Comparison of ENCODE assay signal across 8 cellular contexts in the genomic region with DNA sequence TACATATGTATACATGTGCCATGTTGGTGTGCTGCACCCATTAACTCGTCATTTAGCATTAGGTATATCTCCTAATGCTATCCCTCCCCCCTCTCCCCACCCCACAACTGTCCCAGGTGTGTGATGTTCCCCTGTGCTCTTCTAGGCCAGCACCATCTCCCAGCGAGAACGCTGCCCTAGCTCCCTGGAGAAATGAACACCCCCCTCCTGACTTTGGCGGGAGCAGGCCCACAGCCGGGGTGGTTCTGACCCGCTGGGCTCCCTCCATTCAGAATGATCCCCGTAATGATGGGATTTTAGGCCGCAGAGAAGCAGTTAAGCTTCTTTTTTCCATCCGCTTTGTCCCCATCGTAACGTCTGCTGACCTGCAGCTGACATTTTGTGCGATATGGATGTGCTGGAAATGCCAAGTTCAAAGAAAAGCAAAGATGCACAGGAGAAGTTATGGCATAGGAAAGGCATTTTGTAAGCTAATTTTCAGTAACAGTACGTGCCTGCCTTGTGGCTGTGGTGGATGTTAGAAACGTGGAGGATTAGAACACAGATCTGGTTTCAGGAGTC. TPM values are rescaled to one million over a fixed set of nuclear protein-coding genes. Genes with fewer than 3 reads are reported as not detected.
DNase-seq lines count a peak whose midpoint lies in the region; ATAC-seq, FAIRE-seq and TF ChIP-seq lines count a peak whose summit lies in the region.

No MANE protein-coding gene starts in this region.

- no peak for FAIRE-seq in HTR-8/SVneo (lab: Jason Lieb, UNC)

- CTCF ChIA-PET in CD8-positive, alpha-beta memory T cell (lab: Charles Lee) = interaction anchor here (0.9 to 9.7 kb wide), 36 partner anchors 9 to 385 kb away, joined by 3 to 349 read pairs (median 4); a partner anchor contains a TSS
- CTCF ChIA-PET in HCT116 (lab: Charles Lee) (interaction anchor here (0.8 to 8.1 kb wide), 12 partner anchors 8 to 385 kb away, joined by 3 to 230 read pairs (median 4); a partner anchor contains a TSS), mammary epithelial cell (lab: Charles Lee; ENCODE audit: low non-redundant PET) (interaction anchor here (0.6 to 1.7 kb wide), 4 partner anchors 23 to 119 kb away, joined by 3 to 22 read pairs (median 6); a partner anchor contains a TSS)

- TF ChIP-seq POLR2A in HCT116 (IDR thresholded peaks at IDR 0.05; ENCODE audit: borderline replicate concordance, extremely low read depth, insufficient read depth, insufficient read length) = no peak

- peaks cover 17 to 30% (median 29%) of the 10 kb centered on the region in 3 donors for H3K4me1 Mint-ChIP-seq in CD8-positive, alpha-beta memory T cell

- no peak for ATAC-seq in HCT116
- no peak for ATAC-seq in foreskin keratinocyte
- no peak for ATAC-seq in GM21367 (IDR thresholded peaks at IDR 0.05; ENCODE audit: unreplicated experiment)

- no peaks in the 10 kb centered on the region for H3K27me3 ChIP-seq in CD8-positive, alpha-beta memory T cell (ENCODE audit: insufficient read depth, low read length, poor library complexity, severe bottlenecking)
- H3K27me3 ChIP-seq in HCT116 (ENCODE audit: insufficient read depth, low read length) (no peaks in the 10 kb centered on the region), mammary epithelial cell (ENCODE audit: insufficient read depth, low read length) (no peaks in the 10 kb centered on the region), osteoblast (ENCODE audit: insufficient read depth, low read length) (peaks cover 3% of the 10 kb centered on the region), foreskin keratinocyte (no peaks in the 10 kb centered on the region)

- H4K20me1 ChIP-seq in HCT116 (ENCODE audit: insufficient read depth) (no peaks in the 10 kb centered on the region), mammary epithelial cell (ENCODE audit: insufficient read depth, low read length) (no peaks in the 10 kb centered on the region), osteoblast (ENCODE audit: insufficient read depth, low read length) (no peaks in the 10 kb centered on the region)

- H3K36me3 ChIP-seq in CD8-positive, alpha-beta memory T cell (ENCODE audit: insufficient read depth, low read length) = no peaks in the 10 kb centered on the region
- no peaks in the 10 kb centered on the region for H3K36me3 ChIP-seq in HCT116 (ENCODE audit: control insufficient read depth in 1 of 2, insufficient read depth in 2 of 2, low read length in 2 of 2)
- no peaks in the 10 kb centered on the region for H3K36me3 ChIP-seq in mammary epithelial cell (ENCODE audit: insufficient read depth, low read length)
- no peaks in the 10 kb centered on the region for H3K36me3 ChIP-seq in osteoblast (ENCODE audit: insufficient read depth, low read length)

- TSS peak; percentile 55 for BruUV-seq in HCT116 (replicated peaks; lab: Mats Ljungman, UMichigan)
- BruUV-seq in mammary epithelial cell (replicated peaks; lab: Mats Ljungman, UMichigan) = TSS peak; percentile 48

- DNase-seq in CD8-positive, alpha-beta memory T cell = no peak
- DNase-seq in HCT116 (ENCODE audit: low read depth, low spot score) = no peak
- DNase-seq in mammary epithelial cell = no peak
- DNase-seq in osteoblast (ENCODE audit: insufficient read length, low spot score, missing footprints) = peak; percentile 44
- no peak for DNase-seq in HTR-8/SVneo (ENCODE audit: insufficient read length, low spot score)
- no peak for DNase-seq in foreskin keratinocyte
- no peak for DNase-seq in A172 (ENCODE audit: low spot score)

- no peaks in the 10 kb centered on the region for H3K9me3 Mint-ChIP-seq in CD8-positive, alpha-beta memory T cell

- RAD21 ChIA-PET in HCT116 (lab: Charles Lee; ENCODE audit: low non-redundant PET in 1 of 2, low total read pairs in 2 of 2, uncharacterized antibody in 2 of 2, unreplicated experiment in 2 of 2) = interaction anchor here (0.7 to 2.9 kb wide), 6 partner anchors 40 to 385 kb away, joined by 3 to 45 read pairs (median 4); a partner anchor contains a TSS

- H3K9me2 ChIP-seq in HCT116 (ENCODE audit: insufficient read depth) = no peaks in the 10 kb centered on the region

- peak overlapping the region; percentile 54 for H2AFZ ChIP-seq in HCT116 (ENCODE audit: low read depth, low read length, poor library complexity, severe bottlenecking)
- H2AFZ ChIP-seq in mammary epithelial cell (ENCODE audit: low read depth, low read length) = peak overlapping the region; percentile 24
- H2AFZ ChIP-seq in osteoblast (ENCODE audit: low read length) = no peak overlapping the region

- TF ChIP-seq CTCF in HCT116 (IDR thresholded peaks at IDR 0.05 in 2 of 3, conservative IDR thresholded peaks at IDR 0.05 in 1 of 3; ENCODE audit: borderline replicate concordance in 1 of 3, insufficient read depth in 1 of 3, low read depth in 2 of 3, low read length in 2 of 3) (no peak), mammary epithelial cell (conservative IDR thresholded peaks at IDR 0.05 in 1 of 2, IDR thresholded peaks at IDR 0.05 in 1 of 2; ENCODE audit: extremely low read depth in 1 of 2, insufficient read depth in 1 of 2, low read depth in 1 of 2, low read length in 2 of 2) (no peak), osteoblast (IDR thresholded peaks at IDR 0.05; ENCODE audit: extremely low read depth, low read depth, low read length) (no peak), foreskin keratinocyte (conservative IDR thresholded peaks at IDR 0.05) (no peak)

- H3K27ac ChIP-seq in CD8-positive, alpha-beta memory T cell (ENCODE audit: low read depth, low read length) = peak overlapping the region; percentile 26
- H3K27ac ChIP-seq in HCT116 (ENCODE audit: low read depth, low read length) = no peak overlapping the region
- H3K27ac ChIP-seq in mammary epithelial cell (ENCODE audit: insufficient read depth, low read depth, low read length) = peak overlapping the region; percentile 5
- H3K27ac ChIP-seq in osteoblast (ENCODE audit: low read depth, low read length) = no peak overlapping the region
- H3K27ac ChIP-seq in foreskin keratinocyte = no peak overlapping the region

- intact Hi-C loops in HCT116 (cut with micrococcal nuclease) (loop anchor here (1.0 to 10.0 kb wide), 4 partner anchors 40 to 385 kb away; a partner anchor contains a TSS), mammary epithelial cell (cut with micrococcal nuclease) (loop anchor here (1.0 kb wide), 3 partner anchors 40 to 119 kb away; a partner anchor contains a TSS)

- peak overlapping the region in 6 of 7 donors; percentile 38 to 89 (median 54) for H3K4me3 Mint-ChIP-seq in CD8-positive, alpha-beta memory T cell

- peak overlapping the region; percentile 88 for H3K4me2 ChIP-seq in HCT116 (ENCODE audit: low read length)
- H3K4me2 ChIP-seq in mammary epithelial cell (ENCODE audit: insufficient read depth, low read depth, low read length) = peak overlapping the region; percentile 74
- H3K4me2 ChIP-seq in osteoblast (ENCODE audit: insufficient read depth, low read length) = peak overlapping the region; percentile 93

- H3K9ac ChIP-seq in HCT116 (ENCODE audit: low read length) (peak overlapping the region; percentile 57; the same call in 1 of the 2 replicates), mammary epithelial cell (ENCODE audit: insufficient read depth, low read length) (no peak overlapping the region)

- TF ChIP-seq RAD21 in HCT116 (IDR thresholded peaks at IDR 0.05; ENCODE audit: low read depth) = no peak

- 77% methylated on average over 12 of the region's 14 CpGs for WGBS in mammary epithelial cell (ENCODE audit: low coverage, missing lambda C conversion rate)

- H3K27me3 Mint-ChIP-seq in CD8-positive, alpha-beta memory T cell = no peaks in the 10 kb centered on the region

- in situ Hi-C loops in mammary epithelial cell (cut with MboI; ENCODE audit: low sequenced_read_pairs in 2 of 2) = loop anchor here (5.0 to 10.0 kb wide), 4 partner anchors 40 to 122 kb away; a partner anchor contains a TSS

- peaks cover 0 to 10% (median 1%) of the 10 kb centered on the region in 3 donors for H3K36me3 Mint-ChIP-seq in CD8-positive, alpha-beta memory T cell

- POLR2A ChIA-PET in CD8-positive, alpha-beta memory T cell (lab: Charles Lee) = interaction anchor here (1.2 to 3.8 kb wide), 3 partner anchors 39 to 183 kb away, joined by 3 to 67 read pairs (median 3); a partner anchor contains a TSS
- POLR2A ChIA-PET in HCT116 (lab: Charles Lee) = interaction anchor here (1.3 to 1.4 kb wide), 2 partner anchors 39 to 40 kb away, joined by 4 read pairs; no protein-coding TSS in a partner anchor

- H3K79me2 ChIP-seq in HCT116 (ENCODE audit: insufficient read depth, low read length) (no peaks in the 10 kb centered on the region), mammary epithelial cell (ENCODE audit: insufficient read depth, low read length) (no peaks in the 10 kb centered on the region), osteoblast (ENCODE audit: insufficient read depth, low read length) (no peaks in the 10 kb centered on the region)

- H3K4me3 ChIP-seq in CD8-positive, alpha-beta memory T cell (ENCODE audit: low read length) = peak overlapping the region; percentile 25
- H3K4me3 ChIP-seq in HCT116 (replicated peaks in 1 of 2; ENCODE audit: low read depth in 1 of 2, low read length in 2 of 2) (peak overlapping the region; percentile 4 to 53; a peak in 3 of 4 replicates), mammary epithelial cell (replicated peaks in 1 of 3; ENCODE audit: insufficient read depth in 1 of 3, low read depth in 2 of 3, low read length in 3 of 3) (peak overlapping the region in 1 of 3 experiments; percentile 12), osteoblast (ENCODE audit: insufficient read depth, low read length) (no peak overlapping the region)

- dilution Hi-C loops in mammary epithelial cell (cut with HindIII; ENCODE audit: low sequenced_read_pairs) = no loop called here

- peak overlapping the region in 6 of 8 donors; percentile 68 to 90 (median 79) for H3K27ac Mint-ChIP-seq in CD8-positive, alpha-beta memory T cell

- H3K4me1 ChIP-seq in CD8-positive, alpha-beta memory T cell (ENCODE audit: insufficient read depth, low read length) = peaks cover 37% of the 10 kb centered on the region
- H3K4me1 ChIP-seq in HCT116 (ENCODE audit: control insufficient read depth in 1 of 2, insufficient read depth in 2 of 2, low read length in 2 of 2) (peaks cover 0 to 11% of the 10 kb centered on the region in 2 experiments; a peak in 2 of 4 replicates), mammary epithelial cell (ENCODE audit: insufficient read depth, low read length) (peaks cover 24% of the 10 kb centered on the region), osteoblast (ENCODE audit: insufficient read depth, low read length) (peaks cover 5% of the 10 kb centered on the region), foreskin keratinocyte (peaks cover 11% of the 10 kb centered on the region)

- no peaks in the 10 kb centered on the region for H3K9me3 ChIP-seq in CD8-positive, alpha-beta memory T cell (ENCODE audit: low read length)
- H3K9me3 ChIP-seq in HCT116 (ENCODE audit: control insufficient read depth in 1 of 2, insufficient read depth in 1 of 2, low read depth in 1 of 2, low read length in 2 of 2) (no peaks in the 10 kb centered on the region), mammary epithelial cell (replicated peaks; ENCODE audit: insufficient read depth, low read length) (no peaks in the 10 kb centered on the region), osteoblast (ENCODE audit: low read depth, low read length) (no peaks in the 10 kb centered on the region)

RNA-seq across cellular contexts. Expression of a gene that starts 39.3 kb away (rescaled TPM):
- total RNA-seq in CD8-positive, alpha-beta memory T cell = 10 to 100 TPM; 83.3 to 88.7 TPM
- 6.1 TPM for polyA plus RNA-seq in CD8-positive, alpha-beta memory T cell
- 46.2 TPM for total RNA-seq in HCT116 (2021; ENCODE audit: unreplicated experiment)
- 5.9 and 6.4 TPM in 2 replicates for polyA plus RNA-seq in HCT116 (2012)
- 10 to 100 TPM; 17.7 to 38.6 TPM for total RNA-seq in mammary epithelial cell
- polyA plus RNA-seq in mammary epithelial cell = 4.9 TPM
- polyA minus RNA-seq in mammary epithelial cell = 37.7 TPM
- total RNA-seq in osteoblast = 27.1 and 30.4 TPM in 2 replicates
- total RNA-seq in foreskin keratinocyte = 23.6 and 23.8 TPM in 2 replicates
- polyA plus RNA-seq in foreskin keratinocyte = 3.4 and 4.6 TPM in 2 replicates
- 17.7 and 18.4 TPM in 2 replicates for total RNA-seq in A172 (2014; rRNA removed; shearing (Covaris generic))

Comparison
In these comparisons a context has a peak if more than half of its experiments do, and no peak if none do; other contexts are left out.
1. H3K27ac ChIP-seq: peak in CD8-positive, alpha-beta memory T cell (single experiment) and mammary epithelial cell (single experiment); none in HCT116 (single experiment), osteoblast (single experiment) and foreskin keratinocyte (single experiment).
2. Peak in every context shown above with its lines, with median percentiles within 50 percentile points of each other: H3K4me2 ChIP-seq.